In genomic region chr16:71311553-71312158, GRCh38 we compare ENCODE assay signal across 10 cellular contexts. TPM values are rescaled to one million over a fixed set of nuclear protein-coding genes. Genes with fewer than 3 reads are reported as not detected.
DNase-seq lines count a peak whose midpoint lies in the region; ATAC-seq, FAIRE-seq and TF ChIP-seq lines count a peak whose summit lies in the region.
"Had no signal": no experiment of that assay in that cellular context is flagged by ENCODE, and none has a peak within 500 bp of the region (broad histone marks: within the 10 kb centered on the region; RNA-seq: fewer than 3 reads in every experiment).

No MANE protein-coding gene starts in this region.

- no peaks in the 10 kb centered on the region for H3K36me3 ChIP-seq in CD4-positive, alpha-beta memory T cell (ENCODE audit: insufficient read depth, low read length)

- FAIRE-seq in GM12891 (lab: Jason Lieb, UNC): peak; percentile 85

- ATAC-seq in GM21447 (IDR thresholded peaks at IDR 0.05; ENCODE audit: unreplicated experiment) (no peak), HG03378 (IDR thresholded peaks at IDR 0.05; ENCODE audit: unreplicated experiment) (no peak)
- ATAC-seq: naive thymus-derived CD8-positive, alpha-beta T cell had no signal

- intact Hi-C loops in CD4-positive, alpha-beta memory T cell (cut with micrococcal nuclease): loop anchor here (1.0 kb wide), 1 partner anchor 96 kb away; no protein-coding TSS in a partner anchor

- no peak overlapping the region for H3K4me3 ChIP-seq in CD4-positive, alpha-beta memory T cell (ENCODE audit: low read length in 2 of 2)
- no peak overlapping the region for H3K4me3 ChIP-seq in coronary artery

- H3K27me3 ChIP-seq in CD4-positive, alpha-beta memory T cell (ENCODE audit: insufficient read depth, low read length): no peaks in the 10 kb centered on the region

- no peak overlapping the region for H3K27ac ChIP-seq in CD4-positive, alpha-beta memory T cell (ENCODE audit: low read depth, low read length)
- H3K27ac ChIP-seq in coronary artery: no peak overlapping the region

- no peak overlapping the region for H3K4me3 Mint-ChIP-seq in CD4-positive, alpha-beta memory T cell
- no peak overlapping the region for H3K4me3 Mint-ChIP-seq in nephron
- H3K4me3 Mint-ChIP-seq: naive thymus-derived CD8-positive, alpha-beta T cell; T-helper 1 cell treated with Interleukin-12 subunit alpha and Interleukin-12 subunit beta and Interleukin-4 antibody, amounts not matched to agents 30 μg/mL and 1 μg/mL, for 36 hours had no signal

- TF ChIP-seq CTCF in coronary artery (IDR thresholded peaks at IDR 0.05) (peak; percentile 40), nephron (IDR thresholded peaks at IDR 0.05; ENCODE audit: unreplicated experiment in 3 of 3) (peak; percentile 74 to 87 (median 77))

- no peaks in the 10 kb centered on the region for H3K36me3 Mint-ChIP-seq in CD4-positive, alpha-beta memory T cell
- H3K36me3 Mint-ChIP-seq in nephron (ENCODE audit: low read depth): no peaks in the 10 kb centered on the region
- H3K36me3 Mint-ChIP-seq: naive thymus-derived CD8-positive, alpha-beta T cell had no signal

- H3K9me3 Mint-ChIP-seq in CD4-positive, alpha-beta memory T cell: peaks cover 0 to 3% (median 0%) of the 10 kb centered on the region in 8 donors
- no peaks in the 10 kb centered on the region for H3K9me3 Mint-ChIP-seq in nephron
- H3K9me3 Mint-ChIP-seq: naive thymus-derived CD8-positive, alpha-beta T cell; T-helper 1 cell treated with Interleukin-12 subunit alpha and Interleukin-12 subunit beta and Interleukin-4 antibody, amounts not matched to agents 30 μg/mL and 1 μg/mL, for 36 hours had no signal

- H3K4me1 Mint-ChIP-seq in CD4-positive, alpha-beta memory T cell: peaks cover 0 to 2% (median 0%) of the 10 kb centered on the region in 4 donors
- no peaks in the 10 kb centered on the region for H3K4me1 Mint-ChIP-seq in nephron

- H3K4me1 ChIP-seq in CD4-positive, alpha-beta memory T cell (ENCODE audit: insufficient read depth, low read length): no peaks in the 10 kb centered on the region

- no peak for TF ChIP-seq POLR2A in GM12891 (IDR thresholded peaks at IDR 0.05; ENCODE audit: low read depth, low read length)

- DNase-seq in CD4-positive, alpha-beta memory T cell: peak in 3 of 5 donors; percentile 18 to 23 (median 19)
- DNase-seq in GM12891 (ENCODE audit: insufficient read length, low spot score): no peak
- peak; percentile 55 for DNase-seq in OCI-M1 (lab: John Stamatoyannopoulos, UW)
- DNase-seq in coronary artery (ENCODE audit: low spot score): no peak
- DNase-seq in GOT3 (lab: John Stamatoyannopoulos, UW): no peak

- no peak overlapping the region for H3K27ac Mint-ChIP-seq in CD4-positive, alpha-beta memory T cell
- no peak overlapping the region for H3K27ac Mint-ChIP-seq in nephron
- H3K27ac Mint-ChIP-seq: naive thymus-derived CD8-positive, alpha-beta T cell had no signal

- H3K9me3 ChIP-seq in CD4-positive, alpha-beta memory T cell (ENCODE audit: control insufficient read depth in 1 of 2, low read length in 2 of 2): no peaks in the 10 kb centered on the region

- CTCF ChIA-PET in CD4-positive, alpha-beta memory T cell (lab: Charles Lee; ENCODE audit: partially characterized antibody): interaction anchor here (0.7 to 2.0 kb wide), 11 partner anchors 9 to 542 kb away, joined by 3 to 9 read pairs (median 4); no protein-coding TSS in a partner anchor

- H3K27me3 Mint-ChIP-seq in CD4-positive, alpha-beta memory T cell: peaks cover 33 to 45% of the 10 kb centered on the region in 2 donors
- peaks cover 27% of the 10 kb centered on the region for H3K27me3 Mint-ChIP-seq in nephron (ENCODE audit: low read depth)

- POLR2A ChIA-PET in CD4-positive, alpha-beta memory T cell (lab: Charles Lee; ENCODE audit: partially characterized antibody): no interaction called here

TF ChIP-seq in GM12891, 5 proteins besides CTCF, POLR2A, EP300 and RAD21:
- no peak for TF ChIP-seq SPI1 (IDR thresholded peaks at IDR 0.05; ENCODE audit: low read depth, low read length)
- TF ChIP-seq TAF1 (IDR thresholded peaks at IDR 0.05; ENCODE audit: low read depth, low read length): no peak
- no peak for TF ChIP-seq POLR2AphosphoS5 (IDR thresholded peaks at IDR 0.05; ENCODE audit: low read depth, low read length)
- no peak for TF ChIP-seq POU2F2 (IDR thresholded peaks at IDR 0.05; ENCODE audit: low read depth, low read length)
- no peak for TF ChIP-seq PAX5 (IDR thresholded peaks at IDR 0.05; ENCODE audit: insufficient read depth, low read length, severe bottlenecking)
TF ChIP-seq in GM12891: peak in this region for 0.

RNA-seq across cellular contexts. Expression of gene CMTR2, which starts 22.5 kb away (rescaled TPM):
- total RNA-seq in CD4-positive, alpha-beta memory T cell: 10 to 100 TPM; 27.3 to 28.5 TPM
- polyA plus RNA-seq in CD4-positive, alpha-beta memory T cell: 10 to 100 TPM; 16.6 to 26.4 TPM
- polyA plus RNA-seq in GM12891 (2012; ENCODE audit: low read depth, missing spikeins): 7.9 TPM

RNA-seq across cellular contexts. Expression of gene CALB2, which starts 46.9 kb away (rescaled TPM):
- not detected for total RNA-seq in CD4-positive, alpha-beta memory T cell
- polyA plus RNA-seq in CD4-positive, alpha-beta memory T cell: not detected
- not detected for polyA plus RNA-seq in GM12891 (2012; ENCODE audit: low read depth, missing spikeins)
- total RNA-seq: naive thymus-derived CD8-positive, alpha-beta T cell had no signal
- polyA plus RNA-seq: naive thymus-derived CD8-positive, alpha-beta T cell had no signal

Comparison
In these comparisons a context has a peak if more than half of its experiments do, and no peak if none do; other contexts are left out.
1. DNase-seq: peak in CD4-positive, alpha-beta memory T cell (3 of 5) and OCI-M1 (single experiment); none in GM12891 (single experiment), coronary artery (single experiment) and GOT3 (single experiment).